10 cellular contexts compared by ENCODE assay signal in genomic region chr6:138402833-138403187, GRCh38. TPM values are rescaled to one million over a fixed set of nuclear protein-coding genes. Genes with fewer than 3 reads are reported as not detected.
DNase-seq lines count a peak whose midpoint lies in the region; ATAC-seq and TF ChIP-seq lines count a peak whose summit lies in the region.
"Had no signal": no experiment of that assay in that cellular context is flagged by ENCODE, and none has a peak within 500 bp of the region (broad histone marks: within the 10 kb centered on the region; RNA-seq: fewer than 3 reads in every experiment).

No MANE protein-coding gene starts in this region.

- no peak for DNase-seq in CD4-positive, alpha-beta T cell
- peak; percentile 29 for DNase-seq in NB4 (ENCODE audit: low read depth)
- no peak for DNase-seq in dorsolateral prefrontal cortex
- no peak for DNase-seq in NCI-H345 (lab: John Stamatoyannopoulos, UW)
- DNase-seq in hypothalamus (lab: John Stamatoyannopoulos, UW) = no peak
- DNase-seq: GDM1 had no signal

- peaks cover 16% of the 10 kb centered on the region for H3K36me3 Mint-ChIP-seq in CD4-positive, alpha-beta T cell (ENCODE audit: low read depth)

- peak overlapping the region; percentile 63 for H3K4me2 ChIP-seq in parathyroid adenoma (ENCODE audit: low read length)

- H3K36me3 ChIP-seq in parathyroid adenoma (ENCODE audit: control insufficient read depth, insufficient read depth, low read length) = no peaks in the 10 kb centered on the region

- no peaks in the 10 kb centered on the region for H3K9me3 ChIP-seq in CD4-positive, alpha-beta T cell (ENCODE audit: control insufficient read depth, low read length)
- H3K9me3 ChIP-seq in parathyroid adenoma (ENCODE audit: control insufficient read depth, low read length) = no peaks in the 10 kb centered on the region

- ATAC-seq in CD4-positive, alpha-beta T cell (ENCODE audit: poor library complexity) = no peak
- ATAC-seq in GM18511 (IDR thresholded peaks at IDR 0.05; ENCODE audit: unreplicated experiment) = no peak
- ATAC-seq in HG02763 (IDR thresholded peaks at IDR 0.05; ENCODE audit: unreplicated experiment) = no peak

- CTCF ChIA-PET in CD4-positive, alpha-beta T cell (lab: Charles Lee) = interaction anchor here (0.6 to 1.3 kb wide), 2 partner anchors 8 to 1610 kb away, joined by 3 to 4 read pairs; partner anchors contain the start of gene MAP3K5

- no peaks in the 10 kb centered on the region for H3K9me3 Mint-ChIP-seq in CD4-positive, alpha-beta T cell

- no peak overlapping the region for H3K4me3 ChIP-seq in NB4 (ENCODE audit: low read depth, low read length)
- peak overlapping the region in 41 of 59 donors; percentile 58 to 91 (median 83) for H3K4me3 ChIP-seq in dorsolateral prefrontal cortex
- no peak overlapping the region for H3K4me3 ChIP-seq in parathyroid adenoma (ENCODE audit: low read depth, low read length)

- no peak overlapping the region for H3K9ac ChIP-seq in parathyroid adenoma

- H3K27ac Mint-ChIP-seq in CD4-positive, alpha-beta T cell = no peak overlapping the region

- no peak for TF ChIP-seq POLR2A in NB4 (IDR thresholded peaks at IDR 0.05; ENCODE audit: extremely low read depth, insufficient read length)

- H3K79me2 ChIP-seq in parathyroid adenoma = no peaks in the 10 kb centered on the region

- peaks cover 21% of the 10 kb centered on the region for H3K4me1 Mint-ChIP-seq in CD4-positive, alpha-beta T cell (ENCODE audit: low read depth)

- peaks cover 6% of the 10 kb centered on the region for H3K4me1 ChIP-seq in parathyroid adenoma

- H3K27me3 Mint-ChIP-seq in CD4-positive, alpha-beta T cell = no peaks in the 10 kb centered on the region

- intact Hi-C loops in CD4-positive, alpha-beta T cell (cut with DNase I, micrococcal nuclease) = loop anchor here (5.0 to 10.0 kb wide), 6 partner anchors 288 to 1178 kb away; partner anchors contain the start of genes CCDC28A (in 1 of the 2) and CITED2 (in 1 of the 2)
- intact Hi-C loops in dorsolateral prefrontal cortex (cut with DNase I) = loop anchor here (5.0 to 10.0 kb wide), 2 partner anchors 278 to 286 kb away; no protein-coding TSS in a partner anchor

- H3K4me3 Mint-ChIP-seq in CD4-positive, alpha-beta T cell = peak overlapping the region; percentile 73

- peak overlapping the region; percentile 89 for H2AFZ ChIP-seq in parathyroid adenoma

- H3K27ac ChIP-seq in CD4-positive, alpha-beta T cell (ENCODE audit: low read depth, low read length) = no peak overlapping the region
- peak overlapping the region in 2 of 59 donors; percentile 90 to 92 for H3K27ac ChIP-seq in dorsolateral prefrontal cortex
- peak overlapping the region; percentile 88 for H3K27ac ChIP-seq in parathyroid adenoma

- no peaks in the 10 kb centered on the region for H3K27me3 ChIP-seq in CD4-positive, alpha-beta T cell (ENCODE audit: control insufficient read depth, insufficient read depth, low read length)
- H3K27me3 ChIP-seq in dorsolateral prefrontal cortex = no peaks in the 10 kb centered on the region
- no peaks in the 10 kb centered on the region for H3K27me3 ChIP-seq in parathyroid adenoma (ENCODE audit: control insufficient read depth, insufficient read depth, low read length)

- POLR2A ChIA-PET in CD4-positive, alpha-beta T cell (lab: Charles Lee) = interaction anchor here (2.6 to 4.6 kb wide), 2 partner anchors 53 to 972 kb away, joined by 14 to 28 read pairs; partner anchors contain the start of gene CITED2

- TF ChIP-seq CTCF in CD4-positive, alpha-beta T cell (IDR thresholded peaks at IDR 0.05) = no peak
- TF ChIP-seq CTCF in NB4 (IDR thresholded peaks at IDR 0.05; ENCODE audit: low read depth, low read length) (no peak), dorsolateral prefrontal cortex (IDR thresholded peaks at IDR 0.05 in 54 of 56, conservative IDR thresholded peaks at IDR 0.05 in 2 of 56; ENCODE audit: low read depth in 1 of 56, partially characterized antibody in 56 of 56) (no peak), parathyroid adenoma (IDR thresholded peaks at IDR 0.05) (no peak)

RNA-seq across cellular contexts. Expression of gene HEBP2, which starts 1.2 kb away (rescaled TPM):
- 10 to 100 TPM; 31.8 to 32.9 TPM for total RNA-seq in CD4-positive, alpha-beta T cell
- 10 to 100 TPM in 118 of 120 experiments, 1 to 10 TPM in 2; 8.3 to 29.9 (median 17.4) TPM for total RNA-seq in dorsolateral prefrontal cortex

RNA-seq across cellular contexts. Expression of gene SMIM28, which starts 25.1 kb away (rescaled TPM):
- total RNA-seq in CD4-positive, alpha-beta T cell = not detected
- total RNA-seq in dorsolateral prefrontal cortex = not detected
- total RNA-seq: subcutaneous adipose tissue had no signal

Comparison
In these comparisons a context has a peak if more than half of its experiments do, and no peak if none do; other contexts are left out.
1. H3K4me3 ChIP-seq: peak in dorsolateral prefrontal cortex (41 of 59); none in NB4 (single experiment) and parathyroid adenoma (single experiment).